9 cellular contexts compared by ENCODE assay signal in genomic region chr3:194306109-194306686, GRCh38. TPM values are rescaled to one million over a fixed set of nuclear protein-coding genes. Genes with fewer than 3 reads are reported as not detected.
DNase-seq lines count a peak whose midpoint lies in the region; ATAC-seq and TF ChIP-seq lines count a peak whose summit lies in the region.
"Had no signal": no experiment of that assay in that cellular context is flagged by ENCODE, and none has a peak within 500 bp of the region (broad histone marks: within the 10 kb centered on the region; RNA-seq: fewer than 3 reads in every experiment).

No MANE protein-coding gene starts in this region.

- no TSS peak for BruUV-seq in OCI-LY7 (replicated peaks; lab: Mats Ljungman, UMichigan)

- H3K4me3 Mint-ChIP-seq in progenitor cell of endocrine pancreas (ENCODE audit: low read depth) = no peak overlapping the region

- no peaks in the 10 kb centered on the region for H3K9me2 ChIP-seq in OCI-LY7 (ENCODE audit: insufficient read depth, low read length)

- POLR2A ChIA-PET in OCI-LY7 (lab: Charles Lee) = interaction anchor here (0.6 kb wide), 1 partner anchor 522 kb away, joined by 3 read pairs; no protein-coding TSS in a partner anchor

- no peak overlapping the region for H3K27ac Mint-ChIP-seq in progenitor cell of endocrine pancreas

- H3K9me3 Mint-ChIP-seq in progenitor cell of endocrine pancreas (ENCODE audit: low read depth) = no peaks in the 10 kb centered on the region

- no peak overlapping the region for H3K27ac ChIP-seq in OCI-LY7 (ENCODE audit: low read depth, low read length, poor library complexity, severe bottlenecking)

- intact Hi-C loops in OCI-LY7 (cut with micrococcal nuclease; ENCODE audit: unreplicated experiment) = loop anchor here (1.0 to 2.0 kb wide), 2 partner anchors 171 to 203 kb away; no protein-coding TSS in a partner anchor

- no peak overlapping the region for H3K4me3 ChIP-seq in OCI-LY7 (ENCODE audit: low read depth, low read length, poor library complexity, severe bottlenecking)

- H3K4me1 Mint-ChIP-seq in progenitor cell of endocrine pancreas (ENCODE audit: low read depth) = peaks cover 12% of the 10 kb centered on the region

- ATAC-seq in GM19043 (IDR thresholded peaks at IDR 0.05; ENCODE audit: low read depth, unreplicated experiment) = peak; percentile 22
- ATAC-seq in HG02943 (IDR thresholded peaks at IDR 0.05; ENCODE audit: low read depth, unreplicated experiment) = peak; percentile 57

- peak overlapping the region; percentile 52 for H3K4me2 ChIP-seq in OCI-LY7 (ENCODE audit: low read length)

- CTCF ChIA-PET in OCI-LY7 (lab: Charles Lee; ENCODE audit: unreplicated experiment) = no interaction called here

- H3K9me3 ChIP-seq in OCI-LY7 (ENCODE audit: low read length) = no peaks in the 10 kb centered on the region

- peaks cover 4% of the 10 kb centered on the region for H3K27me3 Mint-ChIP-seq in progenitor cell of endocrine pancreas

- H3K4me1 ChIP-seq in OCI-LY7 (ENCODE audit: insufficient read depth, low read length, poor library complexity, severe bottlenecking) = peaks cover 24% of the 10 kb centered on the region

- H3K36me3 ChIP-seq in OCI-LY7 (ENCODE audit: insufficient read depth, low read length) = no peaks in the 10 kb centered on the region

- TF ChIP-seq CTCF in OCI-LY7 (conservative IDR thresholded peaks at IDR 0.05; ENCODE audit: low read length) = no peak
- TF ChIP-seq CTCF in progenitor cell of endocrine pancreas (IDR thresholded peaks at IDR 0.05; ENCODE audit: unreplicated experiment) = no peak

- H3K79me2 ChIP-seq in OCI-LY7 (ENCODE audit: insufficient read depth, low read depth, low read length) = no peaks in the 10 kb centered on the region

- H4K20me1 ChIP-seq in OCI-LY7 (ENCODE audit: insufficient read depth, low read length) = no peaks in the 10 kb centered on the region

- DNase-seq in OCI-LY7 (ENCODE audit: low spot score) (peak; percentile 85), ecto neural progenitor cell (ENCODE audit: low spot score) (peak; percentile 69), AG20443 (ENCODE audit: low spot score) (no peak), progenitor cell of endocrine pancreas (ENCODE audit: low spot score, unreplicated experiment) (no peak), HuH-7 (ENCODE audit: low spot score) (no peak), putamen (ENCODE audit: low spot score) (no peak)

- no peak overlapping the region for H2AFZ ChIP-seq in OCI-LY7 (ENCODE audit: low read length)

- no peaks in the 10 kb centered on the region for H3K36me3 Mint-ChIP-seq in progenitor cell of endocrine pancreas (ENCODE audit: insufficient read depth)

RNA-seq across cellular contexts. Expression of gene CPN2, which starts 44.9 kb away (rescaled TPM):
- total RNA-seq in OCI-LY7 (2014; rRNA removed; shearing (Covaris generic)) = not detected in 2 replicates
- total RNA-seq in OCI-LY7 (2022) (not detected in 2 replicates), progenitor cell of endocrine pancreas (not detected in 2 replicates)
- total RNA-seq: fibroblast of lung had no signal

Comparison
In these comparisons a context has a peak if more than half of its experiments do, and no peak if none do; other contexts are left out.
1. DNase-seq: peak in OCI-LY7 (single experiment) and ecto neural progenitor cell (single experiment); none in AG20443 (single experiment), progenitor cell of endocrine pancreas (single experiment), HuH-7 (single experiment) and putamen (single experiment).